In genomic region chr21:27646691-27647090, GRCh38 we compare ENCODE assay signal across 19 cellular contexts.
"Had no signal": no experiment of that assay in that cellular context is flagged by ENCODE, and none has a peak within 500 bp of the region (broad histone marks: within the 10 kb centered on the region; RNA-seq: fewer than 3 reads in every experiment).

No MANE protein-coding gene starts in this region.

- H3K4me3 Mint-ChIP-seq: activated CD4-positive, alpha-beta memory T cell treated with anti-CD3 and anti-CD28 coated beads for 36 hours; activated naive CD4-positive, alpha-beta T cell treated with anti-CD3 and anti-CD28 coated beads for 36 hours; activated T-cell treated with anti-CD3 and anti-CD28 coated beads, Interleukin-2, amount 50 U/mL, for 72 hours; effector memory CD8-positive, alpha-beta T cell; immature natural killer cell; natural killer cell treated with Interleukin-12 subunit alpha and Interleukin-12 subunit beta and Interleukin-15 and Interleukin-18, amount 100 ng/mL, for 72 hours had no signal

- H3K4me1 Mint-ChIP-seq: immature natural killer cell had no signal

- H3K4me1 ChIP-seq: prostate gland, upper lobe of right lung had no signal

- H3K27ac ChIP-seq: ovary, prostate gland, upper lobe of right lung had no signal

- H3K27me3 Mint-ChIP-seq: activated CD4-positive, alpha-beta memory T cell treated with anti-CD3 and anti-CD28 coated beads for 36 hours; effector memory CD8-positive, alpha-beta T cell; natural killer cell treated with Interleukin-12 subunit alpha and Interleukin-12 subunit beta and Interleukin-15 and Interleukin-18, amount 100 ng/mL, for 72 hours had no signal

- H3K9me3 ChIP-seq: ovary, prostate gland, upper lobe of right lung had no signal

- H3K9me3 Mint-ChIP-seq: activated CD4-positive, alpha-beta memory T cell treated with anti-CD3 and anti-CD28 coated beads for 36 hours had no signal

- H3K36me3 ChIP-seq: ovary, prostate gland, upper lobe of right lung had no signal

- H3K36me3 Mint-ChIP-seq: activated CD4-positive, alpha-beta memory T cell treated with anti-CD3 and anti-CD28 coated beads for 36 hours; immature natural killer cell; natural killer cell treated with Interleukin-12 subunit alpha and Interleukin-12 subunit beta and Interleukin-15 and Interleukin-18, amount 100 ng/mL, for 72 hours had no signal

- H3K27ac Mint-ChIP-seq: activated CD4-positive, alpha-beta memory T cell treated with anti-CD3 and anti-CD28 coated beads for 36 hours; activated naive CD4-positive, alpha-beta T cell treated with anti-CD3 and anti-CD28 coated beads for 36 hours; activated T-cell treated with anti-CD3 and anti-CD28 coated beads, Interleukin-2, amount 50 U/mL, for 72 hours; effector memory CD8-positive, alpha-beta T cell; immature natural killer cell; natural killer cell treated with Interleukin-12 subunit alpha and Interleukin-12 subunit beta and Interleukin-15 and Interleukin-18, amount 100 ng/mL, for 72 hours had no signal

- H3K27me3 ChIP-seq: ovary, upper lobe of right lung had no signal

- DNase-seq: activated CD4-positive, alpha-beta memory T cell treated with anti-CD3 and anti-CD28 coated beads for 36 hours; activated CD4-positive, alpha-beta T cell treated with anti-CD3 and anti-CD28 coated beads for 48 hours; activated effector memory CD4-positive, alpha-beta T cell treated with Interleukin-2 at 50 U/mL for 16 hours; activated naive CD4-positive, alpha-beta T cell treated with anti-CD3 and anti-CD28 coated beads for 36 hours; activated T-cell treated with anti-CD3 and anti-CD28 coated beads, Interleukin-2, amount 50 U/mL, for 72 hours; amygdala; dermis blood vessel endothelial cell; effector memory CD8-positive, alpha-beta T cell; immature natural killer cell; kidney glomerular epithelial cell; left ventricle myocardium superior; ovary; stimulated activated CD4-positive, alpha-beta T cell treated with anti-CD3 and anti-CD28 coated beads, Interleukin-12 subunit alpha, Interleukin-12 subunit beta, amount 100 ng/mL, for 4 hours; stimulated activated CD4-positive, alpha-beta T cell treated with anti-CD3 and anti-CD28 coated beads, Interleukin-4, amount 100 ng/mL, for 4 hours; stimulated activated naive CD8-positive, alpha-beta T cell treated with anti-CD3 and anti-CD28 coated beads, Interleukin-15, Interleukin-2, amounts not matched to agents 100 U/mL and 50 U/mL, for 24 hours; T1000; upper lobe of right lung had no signal

- H3K4me3 ChIP-seq: ovary, prostate gland, upper lobe of right lung had no signal
